In the genomic region with DNA sequence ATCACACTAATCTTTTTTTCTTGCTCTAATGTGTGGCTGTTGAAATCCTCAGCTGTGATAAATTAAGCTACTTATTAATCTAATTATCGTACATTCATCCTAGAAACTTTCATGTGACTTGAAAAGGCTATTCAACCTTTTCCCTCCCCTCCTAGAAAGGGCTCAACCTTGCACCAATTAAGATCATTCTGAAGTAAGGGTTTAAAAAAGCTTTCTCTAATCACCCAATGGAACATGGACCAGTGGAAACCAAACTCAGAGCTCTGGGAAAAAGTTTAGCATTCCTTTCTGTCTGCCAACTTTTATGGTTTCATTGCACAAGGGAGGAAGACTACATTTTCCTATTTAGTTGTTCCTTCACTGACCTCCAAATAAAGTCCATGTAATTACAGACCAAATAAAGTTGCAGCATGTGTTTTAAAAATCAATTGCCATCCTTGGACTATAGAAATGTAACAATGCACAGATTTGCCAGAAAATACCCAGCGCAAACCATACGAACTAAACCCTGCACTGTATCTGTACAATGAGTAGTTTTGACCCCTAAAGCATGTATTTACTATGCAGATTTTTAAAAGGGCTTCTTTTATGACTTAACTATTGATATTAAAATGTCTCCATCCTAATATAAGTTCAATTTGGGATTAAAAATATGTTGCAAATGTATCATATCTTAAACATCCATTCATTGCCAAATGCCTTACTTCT, we compare ENCODE assay signal across 26 cellular contexts.
"Had no signal": no experiment of that assay in that cellular context is flagged by ENCODE, and none has a peak within 500 bp of the region (broad histone marks: within the 10 kb centered on the region; RNA-seq: fewer than 3 reads in every experiment).

No MANE protein-coding gene starts in this region.

- H3K27me3 Mint-ChIP-seq: activated CD4-positive, alpha-beta memory T cell treated with anti-CD3 and anti-CD28 coated beads for 36 hours had no signal

- H3K36me3 Mint-ChIP-seq: activated CD4-positive, alpha-beta memory T cell treated with anti-CD3 and anti-CD28 coated beads for 36 hours; activated naive CD4-positive, alpha-beta T cell treated with anti-CD3 and anti-CD28 coated beads, Interleukin-2, amount 50 U/mL, for 72 hours; brain had no signal

- H3K4me3 ChIP-seq: ascending aorta had no signal

- H3K36me3 ChIP-seq: ascending aorta had no signal

- ATAC-seq: activated naive CD4-positive, alpha-beta T cell treated with anti-CD3 and anti-CD28 coated beads, Interleukin-2, amount 50 U/mL, for 72 hours; activated naive CD8-positive, alpha-beta T cell treated with anti-CD3 and anti-CD28 coated beads, Interleukin-2, amount 50 U/mL, for 24 hours; activated T-cell treated with anti-CD3 and anti-CD28 coated beads, Interleukin-2, amount 50 U/mL, for 72 hours; Panc1; Right ventricle myocardium inferior had no signal

- H3K27ac ChIP-seq: ascending aorta, SK-N-MC, VCaP had no signal

- DNase-seq: activated CD4-positive, alpha-beta memory T cell treated with anti-CD3 and anti-CD28 coated beads for 36 hours; activated CD4-positive, alpha-beta T cell treated with anti-CD3 and anti-CD28 coated beads, Interleukin-2, amount 10 ng/mL, durations not matched to agents 7 days and 5 days; activated CD4-positive, CD25-positive, alpha-beta regulatory T cell; activated effector memory CD4-positive, alpha-beta T cell treated with Interleukin-2 at 50 U/mL for 16 hours; activated naive CD4-positive, alpha-beta T cell; activated naive CD8-positive, alpha-beta T cell treated with anti-CD3 and anti-CD28 coated beads, Interleukin-2, amount 50 U/mL, for 24 hours; activated T-cell treated with anti-CD3 and anti-CD28 coated beads for 4 hours; activated T-cell treated with anti-CD3 and anti-CD28 coated beads, Interleukin-2, amount 50 U/mL, for 72 hours; amniotic stem cell; MM.1S; NCI-H1436 treated with DMSO at 0.1 percent for 48 hours; NCI-H187 treated with DMSO at 0.1 percent for 48 hours; NCI-H2081 treated with DMSO at 0.1 percent for 48 hours; NCI-H2227 treated with DMSO at 0.1 percent for 48 hours; NCI-H446 treated with DMSO at 0.1 percent for 48 hours; OCI-M1; RPMI8226; T-helper 1 cell had no signal

- H3K9me3 ChIP-seq: ascending aorta had no signal

- H3K4me3 Mint-ChIP-seq: activated CD4-positive, alpha-beta memory T cell treated with anti-CD3 and anti-CD28 coated beads for 36 hours; activated CD4-positive, alpha-beta T cell treated with anti-CD3 and anti-CD28 coated beads, Interleukin-2, amount 10 ng/mL, durations not matched to agents 7 days and 5 days; activated naive CD8-positive, alpha-beta T cell treated with anti-CD3 and anti-CD28 coated beads, Interleukin-2, amount 50 U/mL, for 24 hours; activated T-cell treated with anti-CD3 and anti-CD28 coated beads, Interleukin-2, amount 50 U/mL, for 72 hours; brain; central memory CD8-positive, alpha-beta T cell had no signal

- H3K27ac Mint-ChIP-seq: activated CD4-positive, alpha-beta memory T cell treated with anti-CD3 and anti-CD28 coated beads for 36 hours; activated CD4-positive, alpha-beta T cell treated with anti-CD3 and anti-CD28 coated beads, Interleukin-2, amount 10 ng/mL, durations not matched to agents 7 days and 5 days; activated naive CD4-positive, alpha-beta T cell treated with anti-CD3 and anti-CD28 coated beads, Interleukin-2, amount 50 U/mL, for 72 hours; activated naive CD8-positive, alpha-beta T cell treated with anti-CD3 and anti-CD28 coated beads, Interleukin-2, amount 50 U/mL, for 24 hours; activated T-cell treated with anti-CD3 and anti-CD28 coated beads, Interleukin-2, amount 50 U/mL, for 72 hours had no signal

- H3K4me1 ChIP-seq: ascending aorta had no signal

- H3K9me3 Mint-ChIP-seq: activated CD4-positive, alpha-beta memory T cell treated with anti-CD3 and anti-CD28 coated beads for 36 hours; activated CD4-positive, alpha-beta T cell treated with anti-CD3 and anti-CD28 coated beads, Interleukin-2, amount 10 ng/mL, durations not matched to agents 7 days and 5 days; activated naive CD4-positive, alpha-beta T cell treated with anti-CD3 and anti-CD28 coated beads, Interleukin-2, amount 50 U/mL, for 72 hours; activated naive CD8-positive, alpha-beta T cell treated with anti-CD3 and anti-CD28 coated beads, Interleukin-2, amount 50 U/mL, for 24 hours; activated T-cell treated with anti-CD3 and anti-CD28 coated beads, Interleukin-2, amount 50 U/mL, for 72 hours; central memory CD8-positive, alpha-beta T cell had no signal

- H3K4me1 Mint-ChIP-seq: activated CD4-positive, alpha-beta T cell treated with anti-CD3 and anti-CD28 coated beads, Interleukin-2, amount 10 ng/mL, durations not matched to agents 7 days and 5 days; activated naive CD8-positive, alpha-beta T cell treated with anti-CD3 and anti-CD28 coated beads, Interleukin-2, amount 50 U/mL, for 24 hours; central memory CD8-positive, alpha-beta T cell had no signal

- H3K27me3 ChIP-seq: ascending aorta had no signal
